In the genomic region with DNA sequence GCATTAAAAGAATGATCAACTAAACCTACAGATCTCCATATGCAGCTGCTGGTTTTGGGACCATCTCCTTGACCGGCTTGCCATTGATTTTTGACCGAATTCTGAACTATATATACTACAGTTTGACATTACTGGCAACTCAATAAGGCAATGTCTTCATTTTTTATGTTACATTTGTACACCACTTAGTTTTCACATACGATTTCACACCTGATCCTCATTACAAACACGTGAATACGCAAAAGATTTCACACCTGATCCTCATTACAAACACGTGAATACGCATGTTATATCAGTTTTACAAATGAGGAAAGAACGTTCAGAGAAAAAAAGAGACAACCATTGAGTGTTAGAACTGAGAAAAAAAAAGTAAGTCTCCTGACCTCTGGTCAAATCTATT, we compare ENCODE assay signal across 12 cellular contexts. TPM values are rescaled to one million over a fixed set of nuclear protein-coding genes. Genes with fewer than 3 reads are reported as not detected.
DNase-seq lines count a peak whose midpoint lies in the region; ATAC-seq and TF ChIP-seq lines count a peak whose summit lies in the region.
"Had no signal": no experiment of that assay in that cellular context is flagged by ENCODE, and none has a peak within 500 bp of the region (broad histone marks: within the 10 kb centered on the region; RNA-seq: fewer than 3 reads in every experiment).

No MANE protein-coding gene starts in this region.

- H3K36me3 ChIP-seq in breast epithelium (no peaks in the 10 kb centered on the region), thymus (ENCODE audit: control insufficient read depth, insufficient read depth) (no peaks in the 10 kb centered on the region)

- H3K9me3 ChIP-seq in breast epithelium (no peaks in the 10 kb centered on the region), thymus (ENCODE audit: control insufficient read depth) (no peaks in the 10 kb centered on the region)
- H3K9me3 ChIP-seq: heart right ventricle had no signal

- POLR2A ChIA-PET in MCF 10A (lab: Yijun Ruan, JAX), result interaction anchor here (0.5 to 1.8 kb wide), 3 partner anchors 92 to 368 kb away, joined by 3 to 5 read pairs (median 4); no protein-coding TSS in a partner anchor
- POLR2A ChIA-PET in WTC11 (lab: Charles Lee), result interaction anchor here (1.0 kb wide), 1 partner anchor 332 kb away, joined by 3 read pairs; no protein-coding TSS in a partner anchor

- CTCF ChIA-PET in MCF 10A (lab: Yijun Ruan, JAX) (no interaction called here), WTC11 (lab: Charles Lee) (no interaction called here)

- H3K27me3 ChIP-seq in breast epithelium (no peaks in the 10 kb centered on the region), thymus (ENCODE audit: control insufficient read depth, insufficient read depth) (no peaks in the 10 kb centered on the region)
- H3K27me3 ChIP-seq: heart right ventricle had no signal

- H3K36me3 Mint-ChIP-seq in MCF 10A (ENCODE audit: insufficient read depth, unreplicated experiment), result peaks cover 2% of the 10 kb centered on the region
- H3K36me3 Mint-ChIP-seq in WTC11, result no peaks in the 10 kb centered on the region

- H3K27me3 Mint-ChIP-seq in MCF 10A (ENCODE audit: insufficient read depth, unreplicated experiment) (no peaks in the 10 kb centered on the region), WTC11 (ENCODE audit: low read depth) (no peaks in the 10 kb centered on the region)

- H3K27ac Mint-ChIP-seq in MCF 10A (ENCODE audit: low read depth, unreplicated experiment) (peak overlapping the region; percentile 75), WTC11 (peak overlapping the region; percentile 84)

- H3K4me1 ChIP-seq in breast epithelium (no peaks in the 10 kb centered on the region), thymus (ENCODE audit: control insufficient read depth, insufficient read depth, low read length) (peaks cover 15% of the 10 kb centered on the region)

- H3K27ac ChIP-seq in breast epithelium (no peak overlapping the region), thymus (ENCODE audit: low read depth) (no peak overlapping the region)

- no peak for TF ChIP-seq POLR2A in breast epithelium (IDR thresholded peaks at IDR 0.05)

- H3K4me1 Mint-ChIP-seq in MCF 10A (ENCODE audit: insufficient read depth, unreplicated experiment) (peaks cover 19% of the 10 kb centered on the region), WTC11 (peaks cover 7% of the 10 kb centered on the region)

- intact Hi-C loops in MCF 10A (cut with micrococcal nuclease), result loop anchor here (2.0 to 10.0 kb wide), 7 partner anchors 95 to 763 kb away; partner anchors contain the start of genes CDC14A, EXTL2, RTCA and SLC30A7
- intact Hi-C loops in breast epithelium (cut with DNase I; ENCODE audit: low total_unique reads), result no loop called here
- intact Hi-C loops in sciatic nerve (cut with DNase I), result no loop called here

- WGBS in thymus, result 88% methylated on average over 8 of the region's 8 CpGs

- BruUV-seq in MCF 10A (replicated peaks; lab: Mats Ljungman, UMichigan), result no TSS peak

- H3K4me3 Mint-ChIP-seq in MCF 10A (ENCODE audit: unreplicated experiment) (peak overlapping the region; percentile 86), WTC11 (peak overlapping the region; percentile 99)

- DNase-seq in MCF 10A (ENCODE audit: unreplicated experiment) (no peak), breast epithelium (ENCODE audit: low spot score in 2 of 2) (no peak), WTC11 (ENCODE audit: low spot score) (no peak), sciatic nerve (ENCODE audit: low spot score) (no peak)
- DNase-seq in stimulated activated CD4-positive, alpha-beta T cell treated with anti-CD3 and anti-CD28 coated beads, Interleukin-4, amount 100 ng/mL, for 24 hours, result no peak
- DNase-seq: activated CD4-positive, alpha-beta T cell treated with anti-CD3 and anti-CD28 coated beads, Interleukin-2, amount 50 U/mL, for 4 hours; heart right ventricle; NCI-H146; stimulated activated CD4-positive, alpha-beta T cell treated with anti-CD3 and anti-CD28 coated beads, Interleukin-4, amount 100 ng/mL, for 4 hours had no signal

- no peak for ATAC-seq in WTC11
- no peak for ATAC-seq in HG03457 (IDR thresholded peaks at IDR 0.05; ENCODE audit: unreplicated experiment)
- no peak for ATAC-seq in sciatic nerve

- H3K4me3 ChIP-seq in breast epithelium (no peak overlapping the region), iPS-11a (ENCODE audit: low read depth, low read length) (peak overlapping the region; percentile 93), thymus (ENCODE audit: low read length) (peak overlapping the region; percentile 65)

- H3K9me3 Mint-ChIP-seq in MCF 10A (ENCODE audit: unreplicated experiment), result no peaks in the 10 kb centered on the region
- H3K9me3 Mint-ChIP-seq in WTC11, result no peaks in the 10 kb centered on the region

- TF ChIP-seq CTCF in MCF 10A (IDR thresholded peaks at IDR 0.05; ENCODE audit: unreplicated experiment) (no peak), breast epithelium (IDR thresholded peaks at IDR 0.05) (no peak), WTC11 (IDR thresholded peaks at IDR 0.05) (no peak)

TF ChIP-seq in WTC11, 78 proteins besides CTCF, POLR2A, EP300 and RAD21:
- no peak for TF ChIP-seq FOXK1 (CRISPR knock-in tag; IDR thresholded peaks at IDR 0.05)

RNA-seq across cellular contexts. Expression of gene SASS6, which starts 1.1 kb away (rescaled TPM):
- 6.6 and 7.5 TPM in 2 replicates for total RNA-seq in MCF 10A (2022)
- 1 to 10 TPM; 2.7 to 7.2 (median 3.6) TPM for total RNA-seq in breast epithelium
- 13.0 to 13.6 TPM (median 13.6 TPM) in 3 replicates for total RNA-seq in WTC11 (2021)
- 4.9 TPM for polyA plus RNA-seq in thymus
- total RNA-seq in sciatic nerve, result 3.1 TPM

RNA-seq across cellular contexts. Expression of gene TRMT13, which starts 1.3 kb away (rescaled TPM):
- 24.2 and 25.5 TPM in 2 replicates for total RNA-seq in MCF 10A (2022)
- total RNA-seq in breast epithelium, result 10 to 100 TPM; 16.0 to 36.1 (median 21.0) TPM
- total RNA-seq in WTC11 (2021), result 10.7 to 12.8 TPM (median 12.7 TPM) in 3 replicates
- 24.7 TPM for polyA plus RNA-seq in thymus
- 25.8 TPM for total RNA-seq in sciatic nerve

RNA-seq across cellular contexts. Expression of gene LRRC39, which starts 46.4 kb away (rescaled TPM):
- total RNA-seq in MCF 10A (2022), result 0.65 and 0.74 TPM in 2 replicates
- total RNA-seq in breast epithelium, result 1 to 10 TPM; 1.3 to 2.5 (median 1.9) TPM
- total RNA-seq in WTC11 (2021), result 0.25 to 0.46 TPM (median 0.27 TPM) in 3 replicates
- 6.7 TPM for polyA plus RNA-seq in thymus
- total RNA-seq in sciatic nerve, result 1.7 TPM

Comparison
In these comparisons a context has a peak if more than half of its experiments do, and no peak if none do; other contexts are left out.
1. H3K4me3 ChIP-seq: peak in iPS-11a (single experiment) and thymus (single experiment); none in breast epithelium (0 of 3).